ENCODE assay signal across 14 cellular contexts in genomic region chr5:7394889-7395431, GRCh38. TPM values are rescaled to one million over a fixed set of nuclear protein-coding genes. Genes with fewer than 3 reads are reported as not detected.
DNase-seq lines count a peak whose midpoint lies in the region; ATAC-seq and TF ChIP-seq lines count a peak whose summit lies in the region.
"Had no signal": no experiment of that assay in that cellular context is flagged by ENCODE, and none has a peak within 500 bp of the region (broad histone marks: within the 10 kb centered on the region; RNA-seq: fewer than 3 reads in every experiment).

No MANE protein-coding gene starts in this region.

- TF ChIP-seq RAD21 in IMR-90 (IDR thresholded peaks at IDR 0.05; ENCODE audit: low read length) = no peak

- no peak overlapping the region for H2BK5ac ChIP-seq in IMR-90 (ENCODE audit: low read depth, low read length, poor library complexity, severe bottlenecking)

- H2AK5ac ChIP-seq in IMR-90 (ENCODE audit: low read depth, low read length) = no peak overlapping the region

- H3K4me3 ChIP-seq in IMR-90 (ENCODE audit: insufficient read depth, low read depth, low read length) (no peak overlapping the region), coronary artery (peak overlapping the region; percentile 80), stomach (peak overlapping the region; percentile 47 to 52 (median 50))

- H3K27me3 ChIP-seq in IMR-90 (ENCODE audit: control insufficient read depth, insufficient read depth, low read length) (no peaks in the 10 kb centered on the region; the same call in 1 of the 2 replicates), stomach (peaks cover 0 to 50% (median 16%) of the 10 kb centered on the region in 3 donors)

- POLR2A ChIA-PET in IMR-90 (lab: Charles Lee; ENCODE audit: unreplicated experiment) = no interaction called here

- no peak for TF ChIP-seq CTCF in IMR-90 (conservative IDR thresholded peaks at IDR 0.05; ENCODE audit: low read depth, low read length)
- no peak for TF ChIP-seq CTCF in coronary artery (IDR thresholded peaks at IDR 0.05)
- no peak for TF ChIP-seq CTCF in stomach (IDR thresholded peaks at IDR 0.05)

- no peak overlapping the region for H3K4ac ChIP-seq in IMR-90 (ENCODE audit: low read depth, low read length)

- H3K14ac ChIP-seq in IMR-90 (replicated peaks; ENCODE audit: low read depth, low read length) = no peak overlapping the region

- no peaks in the 10 kb centered on the region for H3K9me1 ChIP-seq in IMR-90 (ENCODE audit: insufficient read depth, low read length)

- H3K79me1 ChIP-seq in IMR-90 (ENCODE audit: low read depth in 1 of 2, low read length in 2 of 2) = no peaks in the 10 kb centered on the region

- in situ Hi-C loops in IMR-90 (cut with MboI; ENCODE audit: low sequenced_read_pairs) = no loop called here

- no peak overlapping the region for H3K4me2 ChIP-seq in IMR-90 (ENCODE audit: low read depth, low read length)
- H3K4me2 ChIP-seq: KMS-11 had no signal

- CTCF ChIA-PET in IMR-90 (lab: Yijun Ruan, JAX) = no interaction called here

- H4K8ac ChIP-seq in IMR-90 (ENCODE audit: low read depth in 2 of 2, low read length in 2 of 2) = no peak overlapping the region

- ATAC-seq in IMR-90 (ENCODE audit: low read depth) = no peak
- no peak for ATAC-seq in HG02870 (IDR thresholded peaks at IDR 0.05; ENCODE audit: unreplicated experiment)

- intact Hi-C loops in IMR-90 (cut with micrococcal nuclease) = no loop called here
- intact Hi-C loops in stomach (cut with DNase I; ENCODE audit: low total_unique reads) = no loop called here

- WGBS in IMR-90 (ENCODE audit: extremely low coverage in 2 of 2, insufficient read length in 1 of 2), 2 experiments = 11% methylated on average over 25 of the region's 45 CpGs; no CpG with 5 or more reads in 1 of the 2 experiments
- WGBS in stomach, 5 donors = 52 to 68% (median 61%) methylated on average over 25 to 45 of the region's 45 CpGs

- no peak overlapping the region for H2AK9ac ChIP-seq in IMR-90 (replicated peaks; ENCODE audit: low read depth, low read length, poor library complexity)

- no peak overlapping the region for H4K5ac ChIP-seq in IMR-90 (ENCODE audit: low read depth, low read length)

- no peak overlapping the region for H3K56ac ChIP-seq in IMR-90 (ENCODE audit: extremely low read depth, insufficient read depth, low read length)

- TF ChIP-seq EP300 in stomach (IDR thresholded peaks at IDR 0.05) = no peak

- BruUV-seq in IMR-90 (replicated peaks; lab: Mats Ljungman, UMichigan) = no TSS peak

- peaks cover 9% of the 10 kb centered on the region; the same call in 1 of the 2 replicates for H3K9me3 ChIP-seq in IMR-90 (ENCODE audit: control insufficient read depth, insufficient read depth, low read length)
- no peaks in the 10 kb centered on the region for H3K9me3 ChIP-seq in stomach

- H2BK20ac ChIP-seq in IMR-90 (ENCODE audit: low read depth, low read length) = no peak overlapping the region

- no peak overlapping the region for H3K18ac ChIP-seq in IMR-90 (ENCODE audit: low read depth, low read length)

- H2AFZ ChIP-seq in IMR-90 (replicated peaks; ENCODE audit: low read length, poor library complexity) = peak overlapping the region; percentile 70

- dilution Hi-C loops in IMR-90 (cut with HindIII; ENCODE audit: low sequenced_read_pairs, unreplicated experiment) = no loop called here

- DNase-seq in IMR-90 = no peak
- no peak for DNase-seq in coronary artery (ENCODE audit: low spot score)
- DNase-seq in left kidney (ENCODE audit: low read depth, low spot score) = peak; percentile 68
- no peak for DNase-seq in stomach
- no peak for DNase-seq in stimulated activated naive CD4-positive, alpha-beta T cell treated with Interleukin-2 at 50 U/mL for 16 hours (lab: John Stamatoyannopoulos, UW)
- no peak for DNase-seq in effector CD8-positive, alpha-beta T cell (lab: John Stamatoyannopoulos, UW)
- no peak for DNase-seq in C1 segment of cervical spinal cord (lab: John Stamatoyannopoulos, UW)
- DNase-seq: activated CD4-positive, alpha-beta T cell treated with anti-CD3 and anti-CD28 coated beads for 1 hour; activated T-cell treated with anti-CD3 and anti-CD28 coated beads, Interleukin-2, amount 50 U/mL, for 48 hours; naive B cell; NCI-H187 treated with DMSO at 0.1 percent for 48 hours; stimulated activated CD4-positive, alpha-beta T cell treated with anti-CD3 and anti-CD28 coated beads, Interleukin-15, amount 100 ng/mL, for 24 hours had no signal

- H4K20me1 ChIP-seq in IMR-90 (ENCODE audit: insufficient read depth, low read length) = no peaks in the 10 kb centered on the region

- no peak overlapping the region for H3K9ac ChIP-seq in IMR-90 (ENCODE audit: low read depth, low read length)
- H3K9ac ChIP-seq: KMS-11 had no signal

- H3K23ac ChIP-seq in IMR-90 (ENCODE audit: low read depth, low read length) = no peak overlapping the region

- no peak overlapping the region for H2BK15ac ChIP-seq in IMR-90 (ENCODE audit: low read depth, low read length)

- H3K4me1 ChIP-seq in IMR-90 (ENCODE audit: control insufficient read depth, insufficient read depth, low read length) (no peaks in the 10 kb centered on the region), stomach (peaks cover 7 to 40% (median 33%) of the 10 kb centered on the region in 4 donors)

- H2BK120ac ChIP-seq in IMR-90 (ENCODE audit: low read depth, low read length) = no peak overlapping the region

- H4K91ac ChIP-seq in IMR-90 (ENCODE audit: insufficient read depth, low read depth, low read length) = no peak overlapping the region

- H3K36me3 ChIP-seq in IMR-90 (ENCODE audit: control insufficient read depth, insufficient read depth, low read length) (no peaks in the 10 kb centered on the region), stomach (no peaks in the 10 kb centered on the region)

- TF ChIP-seq POLR2A in IMR-90 (IDR thresholded peaks at IDR 0.05; ENCODE audit: low read depth, low read length) (no peak), stomach (IDR thresholded peaks at IDR 0.05) (no peak)

- H3K27ac ChIP-seq in IMR-90 (ENCODE audit: insufficient read depth, low read length) (no peak overlapping the region), coronary artery (peak overlapping the region; percentile 15 to 87), stomach (peak overlapping the region in 3 of 5 donors; percentile 44 to 76 (median 52))
- H3K27ac ChIP-seq: KMS-11 had no signal

TF ChIP-seq in IMR-90, 13 proteins besides CTCF, POLR2A, EP300 and RAD21:
- TF ChIP-seq RFX5 (IDR thresholded peaks at IDR 0.05; ENCODE audit: low read depth, low read length) (no peak), MXI1 (IDR thresholded peaks at IDR 0.05; ENCODE audit: borderline replicate concordance, low read depth, low read length) (no peak), USF2 (IDR thresholded peaks at IDR 0.05; ENCODE audit: low read depth, low read length) (no peak), NFE2L2 (IDR thresholded peaks at IDR 0.05; ENCODE audit: low read depth, low read length) (no peak), CEBPB (IDR thresholded peaks at IDR 0.05; ENCODE audit: low read depth, low read length) (no peak), SMC3 (IDR thresholded peaks at IDR 0.05; ENCODE audit: low read depth, low read length) (no peak), BHLHE40 (IDR thresholded peaks at IDR 0.05; ENCODE audit: low read depth, low read length) (no peak), MAFK (IDR thresholded peaks at IDR 0.05; ENCODE audit: low read depth, low read length) (no peak), MAZ (IDR thresholded peaks at IDR 0.05; ENCODE audit: borderline replicate concordance, low read depth, low read length) (no peak), RCOR1 (IDR thresholded peaks at IDR 0.05; ENCODE audit: insufficient replicate concordance, low read length) (no peak), FOS (IDR thresholded peaks at IDR 0.05; ENCODE audit: low read depth, low read length) (no peak), ELK1 (IDR thresholded peaks at IDR 0.05; ENCODE audit: borderline replicate concordance, low read depth, low read length) (no peak), CHD1 (IDR thresholded peaks at IDR 0.05; ENCODE audit: low read depth, low read length) (no peak)

RNA-seq across cellular contexts. Expression of gene ADCY2, which starts 1.0 kb away (rescaled TPM):
- not detected in 2 replicates for total RNA-seq in IMR-90 (2012; rRNA removed)
- not detected in 2 replicates for polyA plus RNA-seq in IMR-90 (2012; rRNA removed)
- not detected in 2 replicates for polyA plus RNA-seq in IMR-90 (2012; cell fraction: cytosol; rRNA removed)
- polyA plus RNA-seq in IMR-90 (2012; cell fraction: nucleus; rRNA removed; ENCODE audit: low replicate concordance) = not detected in 2 replicates
- total RNA-seq in stomach = 1 to 10 TPM in 3 of 5 donors, under 1 TPM in 2; 0.29 to 7.5 (median 1.2) TPM
- 1 to 10 TPM in 1 of 3 donors, under 1 TPM in 2; 0.68 to 3.1 (median 0.98) TPM for polyA plus RNA-seq in stomach
